In the genomic region with DNA sequence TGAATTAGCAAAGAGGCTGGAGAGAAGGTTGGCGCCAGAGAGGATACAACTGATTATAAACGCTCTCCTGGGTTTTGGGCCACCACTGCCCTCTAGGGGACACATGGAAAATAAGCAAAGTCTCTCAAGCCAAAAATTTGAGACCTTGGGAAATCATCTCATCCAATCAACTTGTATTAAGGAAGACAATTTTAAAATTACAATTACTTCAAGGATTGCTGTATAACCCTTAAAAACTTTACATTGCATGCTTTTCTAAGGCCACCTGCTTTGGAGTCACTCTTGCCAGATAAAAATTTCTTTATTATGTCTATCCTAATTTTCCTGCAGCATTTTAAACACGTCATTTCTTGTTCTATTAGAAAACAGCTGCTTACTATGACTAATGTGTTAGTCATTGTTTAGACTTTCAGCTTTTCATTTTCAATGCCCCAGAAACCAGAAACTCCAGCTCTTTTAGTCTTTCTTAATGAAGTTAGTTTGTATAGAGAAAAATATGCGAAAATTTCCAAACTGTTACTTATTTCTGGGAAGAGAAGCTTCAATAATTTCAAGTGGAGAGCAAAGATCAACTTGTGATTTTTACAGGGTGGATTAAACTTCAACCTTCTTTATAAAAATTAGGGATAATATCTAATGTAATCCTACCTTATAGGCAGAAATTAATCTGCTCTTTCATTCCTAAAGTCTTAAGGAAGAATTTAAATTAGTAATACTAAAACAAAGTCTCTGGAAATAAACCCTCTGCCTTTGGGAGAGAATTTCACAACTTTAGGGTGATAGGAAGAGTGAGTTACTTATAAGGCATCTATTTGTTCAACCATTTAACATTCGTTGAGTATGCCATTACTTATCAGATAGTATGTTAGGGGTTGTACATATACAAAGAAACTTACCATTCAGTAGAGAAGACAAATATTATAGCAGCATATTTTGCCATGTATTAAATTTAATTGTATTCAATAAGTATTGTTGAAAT, we compare ENCODE assay signal across 1 cellular context.
TF ChIP-seq lines count a peak whose summit lies in the region.

No MANE protein-coding gene starts in this region.

TF ChIP-seq in HCT116, 20 proteins besides CTCF, POLR2A, EP300 and RAD21 (continued from another document):
- TF ChIP-seq YY1 (IDR thresholded peaks at IDR 0.05; ENCODE audit: extremely low read depth, insufficient replicate concordance, low read depth, low read length) (no peak), CEBPB (IDR thresholded peaks at IDR 0.05; ENCODE audit: low read depth) (peak; percentile 30; the same call in 1 of the 2 replicates)
- TF ChIP-seq, protein P1, sequence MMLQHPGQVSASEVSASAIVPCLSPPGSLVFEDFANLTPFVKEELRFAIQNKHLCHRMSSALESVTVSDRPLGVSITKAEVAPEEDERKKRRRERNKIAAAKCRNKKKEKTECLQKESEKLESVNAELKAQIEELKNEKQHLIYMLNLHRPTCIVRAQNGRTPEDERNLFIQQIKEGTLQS (IDR thresholded peaks at IDR 0.05) = no peak
TF ChIP-seq in HCT116: peak in this region for 5.
